29 cellular contexts compared by ENCODE assay signal in the genomic region with DNA sequence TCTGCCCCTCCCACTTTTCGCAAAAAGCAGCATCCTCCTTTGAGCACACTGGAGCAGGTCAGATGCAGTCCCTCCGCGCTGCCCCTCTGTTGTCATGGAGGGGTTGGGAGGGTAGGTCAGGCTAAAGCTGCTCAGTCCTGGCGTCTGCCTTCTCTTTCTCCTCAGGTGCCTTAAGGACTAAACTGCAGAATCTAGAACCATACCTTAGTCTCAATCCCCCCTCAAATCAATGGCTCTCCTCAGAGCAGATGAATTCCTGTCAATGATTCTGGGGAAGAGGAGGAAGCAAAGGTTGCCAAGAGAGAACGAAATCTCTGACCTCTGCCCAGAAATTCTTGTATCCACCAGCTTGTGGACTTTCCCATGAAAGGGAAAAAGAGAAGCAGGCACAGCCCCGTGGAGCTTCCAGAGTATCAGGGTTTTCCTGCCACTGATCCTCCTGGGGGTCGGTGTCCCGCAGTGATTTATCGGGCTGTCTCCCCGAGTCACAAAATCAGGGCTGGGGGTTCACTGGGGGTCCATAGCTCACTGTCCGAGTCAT. TPM values are rescaled to one million over a fixed set of nuclear protein-coding genes. Genes with fewer than 3 reads are reported as not detected.
"Had no signal": no experiment of that assay in that cellular context is flagged by ENCODE, and none has a peak within 500 bp of the region (broad histone marks: within the 10 kb centered on the region; RNA-seq: fewer than 3 reads in every experiment).

No MANE protein-coding gene starts in this region.

- H3K27ac Mint-ChIP-seq: activated B cell treated with CpG ODN at 0.5 μM for 24 hours; activated CD4-positive, alpha-beta T cell treated with anti-CD3 and anti-CD28 coated beads, Interleukin-2, amount 10 ng/mL, durations not matched to agents 24 days and 14 days; activated CD8-positive, alpha-beta memory T cell treated with anti-CD3 and anti-CD28 coated beads, Interleukin-2, amount 10 ng/mL, durations not matched to agents 7 days and 5 days; activated naive CD8-positive, alpha-beta T cell treated with anti-CD3 and anti-CD28 coated beads, Interleukin-2, amount 50 U/mL, for 24 hours had no signal

- H3K9me3 Mint-ChIP-seq: activated B cell treated with CpG ODN at 0.5 μM for 24 hours; activated CD4-positive, alpha-beta T cell treated with anti-CD3 and anti-CD28 coated beads, Interleukin-2, amount 10 ng/mL, durations not matched to agents 24 days and 14 days; activated naive CD4-positive, alpha-beta T cell treated with anti-CD3 and anti-CD28 coated beads, Interleukin-2, amount 50 U/mL, for 72 hours; activated naive CD8-positive, alpha-beta T cell treated with anti-CD3 and anti-CD28 coated beads, Interleukin-2, amount 50 U/mL, for 24 hours; activated T-cell treated with anti-CD3 and anti-CD28 coated beads, Interleukin-2, amount 50 U/mL, for 24 hours; activated T-helper 1 cell treated with anti-CD3 and anti-CD28 coated beads, Interleukin-12 subunit alpha, Interleukin-12 subunit beta, Interleukin-2, Interleukin-4 antibody, amounts not matched to agents 30 ng/mL and 10 ng/mL and 1 ng/mL, durations not matched to agents 14 hours and 24 hours and 36 hours; T-cell had no signal

- H3K9me3 ChIP-seq: ascending aorta, body of pancreas, SJSA1 had no signal

- H3K4me3 ChIP-seq: ascending aorta, body of pancreas, K562, SJSA1 had no signal

- DNase-seq: activated B cell treated with CpG ODN at 0.5 μM for 24 hours; activated CD4-positive, alpha-beta T cell treated with anti-CD3 and anti-CD28 coated beads for 1 hour; activated CD4-positive, alpha-beta T cell treated with anti-CD3 and anti-CD28 coated beads, Interleukin-2, amount 10 ng/mL, durations not matched to agents 24 days and 14 days; activated CD4-positive, alpha-beta T cell treated with anti-CD3 and anti-CD28 coated beads, Interleukin-2, amount 50 U/mL, for 48 hours; activated CD8-positive, alpha-beta memory T cell treated with anti-CD3 and anti-CD28 coated beads, Interleukin-2, amount 10 ng/mL, durations not matched to agents 7 days and 5 days; activated effector memory CD4-positive, alpha-beta T cell treated with Interleukin-2 at 50 U/mL for 16 hours; activated naive CD4-positive, alpha-beta T cell treated with Interleukin-2 at 50 U/mL for 16 hours; activated naive CD8-positive, alpha-beta T cell treated with anti-CD3 and anti-CD28 coated beads, Interleukin-2, amount 50 U/mL, for 24 hours; activated T-cell treated with anti-CD3 and anti-CD28 coated beads, Interleukin-2, amount 50 U/mL, for 24 hours; amniotic stem cell; body of pancreas; Karpas-422; MM.1S; NCI-H1105; NCI-H1436; NCI-H1694 treated with DMSO at 0.1 percent for 48 hours; NCI-H2029 treated with DMSO at 0.1 percent for 48 hours; NCI-H510A treated with DMSO at 0.1 percent for 48 hours; NCI-H69; NK-92 treated with Interleukin-12 subunit alpha and Interleukin-12 subunit beta, amount 100 ng/mL, for 24 hours; SHP77; T-cell; T-helper 2 cell; T1000 had no signal

- ATAC-seq: activated CD8-positive, alpha-beta memory T cell treated with anti-CD3 and anti-CD28 coated beads, Interleukin-2, amount 10 ng/mL, durations not matched to agents 7 days and 5 days; activated naive CD8-positive, alpha-beta T cell treated with anti-CD3 and anti-CD28 coated beads, Interleukin-2, amount 50 U/mL, for 24 hours; K562 had no signal

- H3K27ac ChIP-seq: ascending aorta, body of pancreas, SJSA1 had no signal

- H3K36me3 ChIP-seq: ascending aorta, SJSA1 had no signal

- H3K4me3 Mint-ChIP-seq: activated B cell treated with CpG ODN at 0.5 μM for 24 hours; activated CD4-positive, alpha-beta T cell treated with anti-CD3 and anti-CD28 coated beads, Interleukin-2, amount 10 ng/mL, durations not matched to agents 24 days and 14 days; activated CD8-positive, alpha-beta memory T cell treated with anti-CD3 and anti-CD28 coated beads, Interleukin-2, amount 10 ng/mL, durations not matched to agents 7 days and 5 days; activated naive CD8-positive, alpha-beta T cell treated with anti-CD3 and anti-CD28 coated beads, Interleukin-2, amount 50 U/mL, for 24 hours; activated T-cell treated with anti-CD3 and anti-CD28 coated beads, Interleukin-2, amount 50 U/mL, for 24 hours; activated T-helper 1 cell treated with anti-CD3 and anti-CD28 coated beads, Interleukin-12 subunit alpha, Interleukin-12 subunit beta, Interleukin-2, Interleukin-4 antibody, amounts not matched to agents 30 ng/mL and 10 ng/mL and 1 ng/mL, durations not matched to agents 14 hours and 24 hours and 36 hours had no signal

- H3K36me3 Mint-ChIP-seq: activated CD8-positive, alpha-beta memory T cell treated with anti-CD3 and anti-CD28 coated beads, Interleukin-2, amount 10 ng/mL, durations not matched to agents 7 days and 5 days; T-cell had no signal

- H3K4me1 ChIP-seq: SJSA1 had no signal

RNA-seq across cellular contexts. Expression of gene NEUROD2, which starts 7.2 kb away (rescaled TPM):
- total RNA-seq: activated B cell treated with CpG ODN at 0.5 μM for 24 hours; activated CD4-positive, alpha-beta T cell treated with anti-CD3 and anti-CD28 coated beads, Interleukin-2, amount 10 ng/mL, durations not matched to agents 24 days and 14 days; activated CD8-positive, alpha-beta memory T cell treated with anti-CD3 and anti-CD28 coated beads, Interleukin-2, amount 10 ng/mL, durations not matched to agents 7 days and 5 days; activated naive CD4-positive, alpha-beta T cell treated with anti-CD3 and anti-CD28 coated beads, Interleukin-2, amount 50 U/mL, for 72 hours; activated T-helper 1 cell treated with anti-CD3 and anti-CD28 coated beads, Interleukin-12 subunit alpha, Interleukin-12 subunit beta, Interleukin-2, Interleukin-4 antibody, amounts not matched to agents 30 ng/mL and 10 ng/mL and 1 ng/mL, durations not matched to agents 14 hours and 24 hours and 36 hours; ascending aorta; body of pancreas; K562; SJSA1; T-cell had no signal
- polyA plus RNA-seq: K562 had no signal

RNA-seq across cellular contexts. Expression of gene PPP1R1B, which starts 26.2 kb away (rescaled TPM):
- total RNA-seq: activated B cell treated with CpG ODN at 0.5 μM for 24 hours; activated CD4-positive, alpha-beta T cell treated with anti-CD3 and anti-CD28 coated beads, Interleukin-2, amount 10 ng/mL, durations not matched to agents 24 days and 14 days; activated CD8-positive, alpha-beta memory T cell treated with anti-CD3 and anti-CD28 coated beads, Interleukin-2, amount 10 ng/mL, durations not matched to agents 7 days and 5 days; activated T-helper 1 cell treated with anti-CD3 and anti-CD28 coated beads, Interleukin-12 subunit alpha, Interleukin-12 subunit beta, Interleukin-2, Interleukin-4 antibody, amounts not matched to agents 30 ng/mL and 10 ng/mL and 1 ng/mL, durations not matched to agents 14 hours and 24 hours and 36 hours; SJSA1 had no signal
